ENCODE assay signal across 8 cellular contexts in genomic region chr1:21344098-21344749, GRCh38. TPM values are rescaled to one million over a fixed set of nuclear protein-coding genes. Genes with fewer than 3 reads are reported as not detected.
DNase-seq lines count a peak whose midpoint lies in the region; ATAC-seq, FAIRE-seq and TF ChIP-seq lines count a peak whose summit lies in the region.

No MANE protein-coding gene starts in this region.

- H3K4me1 Mint-ChIP-seq in natural killer cell treated with Interleukin-12 subunit alpha and Interleukin-12 subunit beta and Interleukin-15 and Interleukin-18, amount 100 ng/mL, for 72 hours (ENCODE audit: low read depth in 2 of 2): peaks cover 21 to 38% of the 10 kb centered on the region in 2 donors

- peak overlapping the region; percentile 57 for H3K4me2 ChIP-seq in KMS-11

- H3K4me3 ChIP-seq in AG10803 (ENCODE audit: low read length): peak overlapping the region; percentile 74
- no peak overlapping the region for H3K4me3 ChIP-seq in KMS-11 (IDR thresholded peaks at IDR 0.05; ENCODE audit: insufficient read depth, low read depth, low read length)
- peak overlapping the region; percentile 90 for H3K4me3 ChIP-seq in coronary artery

- no peak for TF ChIP-seq CTCF in AG10803 (conservative IDR thresholded peaks at IDR 0.05; ENCODE audit: low read length)
- TF ChIP-seq CTCF in KMS-11 (conservative IDR thresholded peaks at IDR 0.05; ENCODE audit: low read depth, low read length): no peak
- no peak for TF ChIP-seq CTCF in coronary artery (IDR thresholded peaks at IDR 0.05)

- H3K27me3 ChIP-seq in KMS-11 (ENCODE audit: insufficient read depth, low read depth): no peaks in the 10 kb centered on the region

- no peaks in the 10 kb centered on the region for H3K36me3 Mint-ChIP-seq in natural killer cell treated with Interleukin-12 subunit alpha and Interleukin-12 subunit beta and Interleukin-15 and Interleukin-18, amount 100 ng/mL, for 72 hours

- H3K27me3 Mint-ChIP-seq in natural killer cell treated with Interleukin-12 subunit alpha and Interleukin-12 subunit beta and Interleukin-15 and Interleukin-18, amount 100 ng/mL, for 72 hours: no peaks in the 10 kb centered on the region

- no peak for ATAC-seq in natural killer cell treated with Interleukin-12 subunit alpha and Interleukin-12 subunit beta and Interleukin-15 and Interleukin-18, amount 100 ng/mL, for 72 hours
- no peak for ATAC-seq in HG03439 (IDR thresholded peaks at IDR 0.05; ENCODE audit: unreplicated experiment)

- no peak for DNase-seq in AG10803 (ENCODE audit: low read depth)
- no peak for DNase-seq in coronary artery (ENCODE audit: low spot score)
- no peak for DNase-seq in natural killer cell treated with Interleukin-12 subunit alpha and Interleukin-12 subunit beta and Interleukin-15 and Interleukin-18, amount 100 ng/mL, for 72 hours (ENCODE audit: low spot score)
- DNase-seq in DMS114 treated with DMSO at 0.1 percent for 48 hours (lab: John Stamatoyannopoulos, UW; ENCODE audit: unreplicated experiment): no peak
- no peak for DNase-seq in DMS53 treated with DMSO at 0.1 percent for 48 hours (lab: John Stamatoyannopoulos, UW; ENCODE audit: unreplicated experiment)
- no peak for DNase-seq in GM19239 (ENCODE audit: insufficient read length, low spot score)

- no peaks in the 10 kb centered on the region for H3K9me3 Mint-ChIP-seq in natural killer cell treated with Interleukin-12 subunit alpha and Interleukin-12 subunit beta and Interleukin-15 and Interleukin-18, amount 100 ng/mL, for 72 hours

- H2AFZ ChIP-seq in KMS-11 (ENCODE audit: low read depth): peak overlapping the region; percentile 93

- H3K9ac ChIP-seq in KMS-11: peak overlapping the region; percentile 51; the same call in 1 of the 2 replicates

- H3K79me2 ChIP-seq in KMS-11 (ENCODE audit: insufficient read depth, low read depth): no peaks in the 10 kb centered on the region

- no peaks in the 10 kb centered on the region for H4K20me1 ChIP-seq in KMS-11 (ENCODE audit: insufficient read depth)

- H3K4me3 Mint-ChIP-seq in natural killer cell treated with Interleukin-12 subunit alpha and Interleukin-12 subunit beta and Interleukin-15 and Interleukin-18, amount 100 ng/mL, for 72 hours: no peak overlapping the region

- peak overlapping the region; percentile 14 to 82 for H3K27ac Mint-ChIP-seq in natural killer cell treated with Interleukin-12 subunit alpha and Interleukin-12 subunit beta and Interleukin-15 and Interleukin-18, amount 100 ng/mL, for 72 hours

- peaks cover 21% of the 10 kb centered on the region for H3K4me1 ChIP-seq in KMS-11 (ENCODE audit: low read depth, poor library complexity, severe bottlenecking)

- H3K27ac ChIP-seq in KMS-11: no peak overlapping the region
- H3K27ac ChIP-seq in coronary artery: peak overlapping the region; percentile 93 to 99

- H3K36me3 ChIP-seq in KMS-11 (ENCODE audit: insufficient read depth): no peaks in the 10 kb centered on the region

- FAIRE-seq in GM19239 (lab: Jason Lieb, UNC): no peak

RNA-seq across cellular contexts. Expression of gene ECE1, which starts 54.0 kb away (rescaled TPM):
- 10 to 100 TPM; 33.7 to 53.9 TPM for total RNA-seq in natural killer cell treated with Interleukin-12 subunit alpha and Interleukin-12 subunit beta and Interleukin-15 and Interleukin-18, amount 100 ng/mL, for 72 hours
